ENCODE assay signal across 8 cellular contexts in genomic region chr2:85601771-85602475, GRCh38. TPM values are rescaled to one million over a fixed set of nuclear protein-coding genes. Genes with fewer than 3 reads are reported as not detected.
DNase-seq lines count a peak whose midpoint lies in the region; ATAC-seq and TF ChIP-seq lines count a peak whose summit lies in the region.

No MANE protein-coding gene starts in this region.

- peaks cover 5% of the 10 kb centered on the region for H3K36me3 Mint-ChIP-seq in activated naive CD8-positive, alpha-beta T cell treated with anti-CD3 and anti-CD28 coated beads, Interleukin-2, amount 50 U/mL, for 24 hours (ENCODE audit: low read depth)

- H3K27me3 ChIP-seq in left ventricle myocardium inferior (ENCODE audit: low read depth): no peaks in the 10 kb centered on the region

- no peaks in the 10 kb centered on the region for H3K27me3 Mint-ChIP-seq in activated naive CD8-positive, alpha-beta T cell treated with anti-CD3 and anti-CD28 coated beads, Interleukin-2, amount 50 U/mL, for 24 hours

- peak overlapping the region; percentile 82 for H3K4me3 ChIP-seq in left ventricle myocardium inferior

- peaks cover 68% of the 10 kb centered on the region for H3K4me1 ChIP-seq in left ventricle myocardium inferior

- peak overlapping the region; percentile 73 for H3K4me3 Mint-ChIP-seq in activated naive CD8-positive, alpha-beta T cell treated with anti-CD3 and anti-CD28 coated beads, Interleukin-2, amount 50 U/mL, for 24 hours

- H3K4me1 Mint-ChIP-seq in activated naive CD8-positive, alpha-beta T cell treated with anti-CD3 and anti-CD28 coated beads, Interleukin-2, amount 50 U/mL, for 24 hours: peaks cover 32% of the 10 kb centered on the region

- peak overlapping the region; percentile 70 for H3K27ac Mint-ChIP-seq in activated naive CD8-positive, alpha-beta T cell treated with anti-CD3 and anti-CD28 coated beads, Interleukin-2, amount 50 U/mL, for 24 hours

- intact Hi-C loops in left ventricle myocardium inferior (cut with micrococcal nuclease) (no loop called here), posterior vena cava (cut with DNase I) (loop anchor here in 1 of 2 donors (5.0 kb wide), 1 partner anchor 40 kb away; the partner anchor contains the start of gene GGCX)

- no peaks in the 10 kb centered on the region for H3K9me3 Mint-ChIP-seq in activated naive CD8-positive, alpha-beta T cell treated with anti-CD3 and anti-CD28 coated beads, Interleukin-2, amount 50 U/mL, for 24 hours

- H3K36me3 ChIP-seq in left ventricle myocardium inferior: peaks cover 30% of the 10 kb centered on the region

- peak overlapping the region; percentile 92 for H3K27ac ChIP-seq in left ventricle myocardium inferior (replicated peaks)

- peak; percentile 39 for DNase-seq in Daoy (ENCODE audit: low read depth)
- DNase-seq in activated naive CD8-positive, alpha-beta T cell treated with anti-CD3 and anti-CD28 coated beads, Interleukin-2, amount 50 U/mL, for 24 hours: no peak
- peak; percentile 78 for DNase-seq in left ventricle myocardium inferior
- peak; percentile 92 for DNase-seq in posterior vena cava (ENCODE audit: low spot score)
- DNase-seq in NCI-H446 treated with DMSO at 0.1 percent for 48 hours (lab: John Stamatoyannopoulos, UW): no peak
- no peak for DNase-seq in activated CD8-positive, alpha-beta memory T cell treated with anti-CD3 and anti-CD28 coated beads, Interleukin-2, amount 50 U/mL, for 4 hours

- no peak for TF ChIP-seq CTCF in left ventricle myocardium inferior (IDR thresholded peaks at IDR 0.05; ENCODE audit: borderline replicate concordance)

- peak; percentile 19 for ATAC-seq in GM21367 (IDR thresholded peaks at IDR 0.05; ENCODE audit: unreplicated experiment)
- ATAC-seq in HG03565 (IDR thresholded peaks at IDR 0.05; ENCODE audit: unreplicated experiment): peak; percentile 22
- peak; percentile 1 for ATAC-seq in activated naive CD8-positive, alpha-beta T cell treated with anti-CD3 and anti-CD28 coated beads, Interleukin-2, amount 50 U/mL, for 24 hours

- no peaks in the 10 kb centered on the region for H3K9me3 ChIP-seq in left ventricle myocardium inferior (replicated peaks)

RNA-seq across cellular contexts. Expression of gene TMEM150A, which starts 0.6 kb away (rescaled TPM):
- 0.65 and 4.0 TPM in 2 replicates for total RNA-seq in Daoy (2014; rRNA removed; shearing (Covaris generic))
- total RNA-seq in left ventricle myocardium inferior: 10.1 TPM
- total RNA-seq in posterior vena cava: 10 to 100 TPM; 18.3 to 18.5 TPM

RNA-seq across cellular contexts. Expression of gene RNF181, which starts 6.4 kb away (rescaled TPM):
- total RNA-seq in Daoy (2014; rRNA removed; shearing (Covaris generic)): 314 and 360 TPM in 2 replicates
- total RNA-seq in left ventricle myocardium inferior (89.2 TPM), posterior vena cava (10 to 100 TPM; 88.3 to 99.2 TPM)

RNA-seq across cellular contexts. Expression of gene C2orf68, which starts 9.9 kb away (rescaled TPM):
- 9.4 and 20.0 TPM in 2 replicates for total RNA-seq in Daoy (2014; rRNA removed; shearing (Covaris generic))
- 25.1 TPM for total RNA-seq in left ventricle myocardium inferior
- 10 to 100 TPM; 15.8 to 18.4 TPM for total RNA-seq in posterior vena cava

RNA-seq across cellular contexts. Expression of gene USP39, which starts 14.1 kb away (rescaled TPM):
- 87.5 and 123 TPM in 2 replicates for total RNA-seq in Daoy (2014; rRNA removed; shearing (Covaris generic))
- total RNA-seq in left ventricle myocardium inferior (32.1 TPM), posterior vena cava (10 to 100 TPM; 32.7 to 33.0 TPM)

RNA-seq across cellular contexts. Expression of gene VAMP5, which starts 17.7 kb away (rescaled TPM):
- total RNA-seq in Daoy (2014; rRNA removed; shearing (Covaris generic)): 2.1 and 2.6 TPM in 2 replicates
- total RNA-seq in left ventricle myocardium inferior (47.3 TPM), posterior vena cava (10 to 100 TPM; 79.9 to 96.2 TPM)

Comparison
In these comparisons a context has a peak if more than half of its experiments do, and no peak if none do; other contexts are left out.
1. DNase-seq: peak in Daoy (single experiment), left ventricle myocardium inferior (single experiment) and posterior vena cava (single experiment); none in activated naive CD8-positive, alpha-beta T cell treated with anti-CD3 and anti-CD28 coated beads, Interleukin-2, amount 50 U/mL, for 24 hours (single experiment), NCI-H446 treated with DMSO at 0.1 percent for 48 hours (single experiment) and activated CD8-positive, alpha-beta memory T cell treated with anti-CD3 and anti-CD28 coated beads, Interleukin-2, amount 50 U/mL, for 4 hours (single experiment).
2. Peak in every context shown above with its lines, with median percentiles within 50 percentile points of each other: ATAC-seq.